In genomic region chr7:5424689-5425506, GRCh38 we compare ENCODE assay signal across 8 cellular contexts. TPM values are rescaled to one million over a fixed set of nuclear protein-coding genes. Genes with fewer than 3 reads are reported as not detected.
DNase-seq lines count a peak whose midpoint lies in the region; ATAC-seq and TF ChIP-seq lines count a peak whose summit lies in the region.

No MANE protein-coding gene starts in this region.

- H3K36me3 ChIP-seq in adrenal gland (replicated peaks in 1 of 2) = no peaks in the 10 kb centered on the region
- H3K36me3 ChIP-seq in right atrium auricular region = no peaks in the 10 kb centered on the region

- intact Hi-C loops in adrenal gland (cut with DNase I) = no loop called here

- WGBS in adrenal gland, 4 donors = 0 to 1% (median 1%) methylated on average over 34 to 55 of the region's 55 CpGs

- H3K27ac ChIP-seq in adrenal gland = peak overlapping the region; percentile 82 to 99 (median 97)
- peak overlapping the region; percentile 99 to 100 for H3K27ac ChIP-seq in right atrium auricular region

- no peaks in the 10 kb centered on the region for H3K9me3 ChIP-seq in adrenal gland (replicated peaks in 1 of 3)
- H3K9me3 ChIP-seq in right atrium auricular region = no peaks in the 10 kb centered on the region

- no peak for ATAC-seq in GM18505 (IDR thresholded peaks at IDR 0.05; ENCODE audit: unreplicated experiment)

- no peak for TF ChIP-seq CTCF in adrenal gland (IDR thresholded peaks at IDR 0.05)
- peak in 1 of 2 donors; percentile 11 for TF ChIP-seq CTCF in right atrium auricular region (IDR thresholded peaks at IDR 0.05)

- peak; percentile 68 for DNase-seq in NCI-H2227 (lab: John Stamatoyannopoulos, UW; ENCODE audit: unreplicated experiment)
- no peak for DNase-seq in NCI-H2227 treated with DMSO at 0.1 percent for 48 hours (lab: John Stamatoyannopoulos, UW)
- DNase-seq in NCI-H1694 (lab: John Stamatoyannopoulos, UW) = peak; percentile 34
- peak; percentile 53 to 77 (median 58) for DNase-seq in adrenal gland
- DNase-seq in right atrium auricular region (ENCODE audit: low spot score) = peak; percentile 68
- DNase-seq in putamen (ENCODE audit: low spot score) = peak; percentile 62
- no peak for DNase-seq in mesenteric fat pad (ENCODE audit: low spot score)

- TF ChIP-seq POLR2A in adrenal gland (IDR thresholded peaks at IDR 0.05) (no peak), GM18505 (IDR thresholded peaks at IDR 0.05; ENCODE audit: borderline replicate concordance, extremely low read depth, insufficient read depth, insufficient read length) (no peak)

- H3K4me3 ChIP-seq in adrenal gland = peak overlapping the region; percentile 62 to 94 (median 82)
- H3K4me3 ChIP-seq in right atrium auricular region = peak overlapping the region; percentile 91 to 97

- H3K4me1 ChIP-seq in adrenal gland (replicated peaks in 1 of 2) = peaks cover 20 to 26% of the 10 kb centered on the region in 2 donors
- peaks cover 0 to 21% of the 10 kb centered on the region in 2 donors for H3K4me1 ChIP-seq in right atrium auricular region

- H3K27me3 ChIP-seq in adrenal gland (no peaks in the 10 kb centered on the region), right atrium auricular region (no peaks in the 10 kb centered on the region)

RNA-seq across cellular contexts. Expression of gene TNRC18, which starts 1.3 kb away (rescaled TPM):
- total RNA-seq in adrenal gland = 100 to 1,000 TPM in 1 of 8 donors, 10 to 100 TPM in 7; 37.2 to 120 (median 59.2) TPM
- polyA plus RNA-seq in adrenal gland = 10 to 100 TPM; 13.3 to 79.6 (median 26.9) TPM
- total RNA-seq in right atrium auricular region = 10 to 100 TPM; 32.0 to 53.6 TPM
- total RNA-seq in mesenteric fat pad = 69.4 TPM

Comparison
In these comparisons a context has a peak if more than half of its experiments do, and no peak if none do; other contexts are left out.
1. DNase-seq: peak in NCI-H2227 (single experiment), NCI-H1694 (single experiment), adrenal gland (7 of 7), right atrium auricular region (single experiment) and putamen (single experiment); none in NCI-H2227 treated with DMSO at 0.1 percent for 48 hours (single experiment) and mesenteric fat pad (single experiment).